ENCODE assay signal across 23 cellular contexts in the genomic region with DNA sequence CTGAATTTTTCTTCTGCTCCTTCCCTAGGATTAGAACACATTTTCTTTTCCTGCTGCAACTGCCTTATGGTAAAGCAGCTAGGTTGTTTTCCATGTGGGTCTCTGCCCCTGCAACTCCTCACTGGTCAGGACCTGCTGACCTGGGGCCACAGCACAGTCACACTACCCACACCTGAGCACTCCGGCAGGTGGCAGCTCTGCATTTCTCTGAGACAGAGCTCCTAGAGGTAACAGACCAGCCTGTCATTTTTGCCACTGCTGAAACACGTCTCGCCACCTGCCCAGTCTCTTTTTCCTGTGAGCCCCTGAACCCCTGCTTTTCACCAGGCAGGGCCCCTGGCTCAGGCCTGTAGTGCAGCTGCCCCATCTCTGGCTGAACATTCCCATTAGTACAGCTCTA.
"Had no signal": no experiment of that assay in that cellular context is flagged by ENCODE, and none has a peak within 500 bp of the region (broad histone marks: within the 10 kb centered on the region; RNA-seq: fewer than 3 reads in every experiment).

No MANE protein-coding gene starts in this region.

- H3K27me3 ChIP-seq: breast epithelium, colonic mucosa, dorsolateral prefrontal cortex, esophagus squamous epithelium, gastrocnemius medialis, pancreas, upper lobe of left lung had no signal

- H3K9me3 ChIP-seq: colonic mucosa, esophagus squamous epithelium, gastrocnemius medialis, pancreas had no signal

- FAIRE-seq: islet of Langerhans, pancreas had no signal

- H3K36me3 ChIP-seq: breast epithelium, colonic mucosa, esophagus squamous epithelium, gastrocnemius medialis, pancreas, upper lobe of left lung had no signal

- ATAC-seq: activated CD4-positive, alpha-beta T cell treated with anti-CD3 and anti-CD28 coated beads for 36 hours; activated T-cell treated with anti-CD3 and anti-CD28 coated beads, Interleukin-2, amount 50 U/mL, for 4 hours; effector memory CD8-positive, alpha-beta T cell; gastrocnemius medialis; pancreas; right cardiac atrium; stimulated activated naive CD8-positive, alpha-beta T cell treated with anti-CD3 and anti-CD28 coated beads, Interleukin-15, Interleukin-2, amounts not matched to agents 100 U/mL and 50 U/mL, for 24 hours had no signal

- H3K4me3 ChIP-seq: breast epithelium, colonic mucosa, dorsolateral prefrontal cortex, esophagus squamous epithelium, gastrocnemius medialis, pancreas, upper lobe of left lung had no signal

- DNase-seq: activated B cell treated with CpG ODN at 0.5 μM for 24 hours; activated CD4-positive, alpha-beta T cell treated with anti-CD3 and anti-CD28 coated beads for 36 hours; activated CD4-positive, alpha-beta T cell treated with anti-CD3 and anti-CD28 coated beads, Interleukin-2, amount 50 U/mL, for 4 hours; activated CD8-positive, alpha-beta memory T cell treated with anti-CD3 and anti-CD28 coated beads, Interleukin-2, amount 50 U/mL, for 48 hours; activated naive CD4-positive, alpha-beta T cell; activated naive CD8-positive, alpha-beta T cell treated with anti-CD3 and anti-CD28 coated beads for 36 hours; activated T-cell treated with anti-CD3 and anti-CD28 coated beads, Interleukin-2, amount 50 U/mL, for 4 hours; colonic mucosa; dorsolateral prefrontal cortex; effector memory CD8-positive, alpha-beta T cell; esophagus squamous epithelium; gastrocnemius medialis; hypothalamus; mesenchymal stem cell; nephron progenitor cell; right cardiac atrium; stimulated activated CD4-positive, alpha-beta T cell treated with anti-CD3 and anti-CD28 coated beads, Interleukin-12 subunit alpha, Interleukin-12 subunit beta, amount 100 ng/mL, for 4 hours; stimulated activated CD4-positive, alpha-beta T cell treated with anti-CD3 and anti-CD28 coated beads, Interleukin-4, amount 100 ng/mL, for 4 hours; stimulated activated naive CD8-positive, alpha-beta T cell treated with anti-CD3 and anti-CD28 coated beads, Interleukin-15, Interleukin-2, amounts not matched to agents 100 U/mL and 50 U/mL, for 24 hours had no signal

- H3K4me1 ChIP-seq: breast epithelium, colonic mucosa, esophagus squamous epithelium, gastrocnemius medialis, pancreas, upper lobe of left lung had no signal

- H3K27ac ChIP-seq: breast epithelium, colonic mucosa, dorsolateral prefrontal cortex, esophagus squamous epithelium, gastrocnemius medialis, pancreas, upper lobe of left lung had no signal
